1 cellular context compared by ENCODE assay signal in the genomic region with DNA sequence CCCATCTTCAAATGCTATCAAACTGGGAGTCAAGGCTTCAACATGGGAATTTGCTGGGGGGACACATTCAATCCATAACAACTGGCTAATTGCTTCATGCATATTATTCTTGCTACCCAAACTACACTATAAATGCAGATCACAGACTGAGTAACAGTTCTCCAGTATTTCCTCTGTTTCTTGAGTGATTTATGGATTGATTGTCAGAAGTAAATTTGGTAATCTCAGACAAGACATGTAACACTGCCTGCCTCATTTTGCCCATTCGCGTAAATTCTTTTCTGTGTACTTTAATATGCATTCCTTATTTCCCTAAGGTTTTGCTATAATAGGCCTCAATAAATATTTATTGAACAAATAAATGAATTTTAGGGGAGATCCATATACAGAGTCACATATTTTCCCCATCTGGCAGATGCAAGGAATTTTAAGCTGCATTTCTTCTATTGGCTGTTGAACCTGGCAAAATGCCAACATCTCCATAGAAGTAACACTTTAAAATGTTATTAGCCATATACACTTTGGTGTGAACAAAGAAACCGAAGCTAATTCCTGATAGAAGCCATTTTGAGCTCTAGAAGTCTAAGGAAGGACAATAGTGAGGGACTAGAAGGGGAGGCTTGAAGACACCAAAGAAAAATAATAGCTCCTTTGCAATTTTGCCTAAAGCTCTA.
A peak's percentile ranks its signal among the peaks of the same experiment; 100 is the strongest.
TF ChIP-seq lines count a peak whose summit lies in the region.

No MANE protein-coding gene starts in this region.

TF ChIP-seq in K562, 482 proteins besides CTCF, POLR2A, EP300 and RAD21 (continued from another document):
- no peak for TF ChIP-seq ZNF740 (CRISPR knock-in tag; IDR thresholded peaks at IDR 0.05)
- TF ChIP-seq ZNF740 (tag; IDR thresholded peaks at IDR 0.05): no peak
- no peak for TF ChIP-seq TRIM28 (IDR thresholded peaks at IDR 0.05)
- TF ChIP-seq NR4A1 (CRISPR knock-in tag; IDR thresholded peaks at IDR 0.05): no peak
- no peak for TF ChIP-seq NR4A1 (tag; IDR thresholded peaks at IDR 0.05)
- peak; percentile 22 for TF ChIP-seq SMAD1 (IDR thresholded peaks at IDR 0.05; ENCODE audit: low read depth, low read length, partially characterized antibody)
- TF ChIP-seq SAP30 (IDR thresholded peaks at IDR 0.05; ENCODE audit: borderline replicate concordance, insufficient read depth, low read depth, low read length, poor library complexity, severe bottlenecking): no peak
- no peak for TF ChIP-seq SETDB1 (IDR thresholded peaks at IDR 0.05; ENCODE audit: low read length)
- no peak for TF ChIP-seq PML (IDR thresholded peaks at IDR 0.05; ENCODE audit: low read length)
- TF ChIP-seq MEIS2 (IDR thresholded peaks at IDR 0.05; ENCODE audit: partially characterized antibody): peak; percentile 70
- TF ChIP-seq ZNF780A (CRISPR knock-in tag; IDR thresholded peaks at IDR 0.05): no peak
- no peak for TF ChIP-seq RUNX1 (IDR thresholded peaks at IDR 0.05; ENCODE audit: low read depth)
